ENCODE assay signal across 8 cellular contexts in genomic region chrX:43655151-43655676, GRCh38. TPM values are rescaled to one million over a fixed set of nuclear protein-coding genes. Genes with fewer than 3 reads are reported as not detected.
DNase-seq lines count a peak whose midpoint lies in the region; FAIRE-seq and TF ChIP-seq lines count a peak whose summit lies in the region.

No MANE protein-coding gene starts in this region.

- H3K36me3 ChIP-seq in HUES48 (ENCODE audit: control insufficient read depth, insufficient read depth, low read length), result no peaks in the 10 kb centered on the region

- no peak overlapping the region for H3K27ac ChIP-seq in HUES48 (ENCODE audit: low read depth, low read length)
- H3K27ac ChIP-seq in epithelial cell of prostate, result peak overlapping the region; percentile 75
- peak overlapping the region; percentile 71 for H3K27ac ChIP-seq in substantia nigra (ENCODE audit: low read depth, low read length, poor library complexity, severe bottlenecking)

- H3K9ac ChIP-seq in HUES48 (ENCODE audit: low read depth, low read length), result no peak overlapping the region

- no peaks in the 10 kb centered on the region for H3K9me3 ChIP-seq in HUES48 (ENCODE audit: control insufficient read depth, insufficient read depth, low read length)
- no peaks in the 10 kb centered on the region for H3K9me3 ChIP-seq in mononuclear cell (ENCODE audit: low read depth, low read length)

- POLR2A ChIA-PET in GM10248 (lab: Yijun Ruan, JAX), result no interaction called here

- TF ChIP-seq CTCF in GM10248 (IDR thresholded peaks at IDR 0.05; ENCODE audit: control extremely low read depth, extremely low read depth, low read depth, missing control alignments), result no peak

- H3K4me1 ChIP-seq in HUES48 (ENCODE audit: control insufficient read depth, insufficient read depth, low read length) (no peaks in the 10 kb centered on the region), mononuclear cell (ENCODE audit: insufficient read depth, low read length) (peaks cover 9% of the 10 kb centered on the region)

- FAIRE-seq in frontal cortex (lab: Jason Lieb, UNC), result no peak

- peaks cover 24% of the 10 kb centered on the region for H3K27me3 ChIP-seq in HUES48 (ENCODE audit: control insufficient read depth, insufficient read depth, low read length)
- peaks cover 2% of the 10 kb centered on the region for H3K27me3 ChIP-seq in mononuclear cell (ENCODE audit: insufficient read depth, low read length)

- CTCF ChIA-PET in GM10248 (lab: Yijun Ruan, JAX), result no interaction called here

- DNase-seq in GM10248 (ENCODE audit: extremely low spot score) (peak; percentile 8), epithelial cell of prostate (ENCODE audit: low read depth, low spot score) (no peak), substantia nigra (lab: John Stamatoyannopoulos, UW) (peak in 26 of 49 donors; percentile 0 to 61 (median 16)), frontal cortex (ENCODE audit: low spot score in 2 of 2) (no peak), HPDE6-E6E7 (ENCODE audit: extremely low spot score) (no peak)
- peak; percentile 17 to 32 for DNase-seq in activated CD4-positive, alpha-beta T cell treated with anti-CD3 and anti-CD28 coated beads, Interleukin-2, amount 50 U/mL, for 48 hours

- H3K4me3 ChIP-seq in HUES48 (ENCODE audit: low read depth, low read length) (peak overlapping the region; percentile 65), mononuclear cell (ENCODE audit: low read length) (peak overlapping the region; percentile 42)

RNA-seq across cellular contexts. Expression of gene MAOA, which starts 0.9 kb away (rescaled TPM):
- total RNA-seq in mononuclear cell, result 0.31 TPM
- 13.5 TPM for total RNA-seq in frontal cortex

Comparison
In these comparisons a context has a peak if more than half of its experiments do, and no peak if none do; other contexts are left out.
1. DNase-seq: peak in GM10248 (single experiment), activated CD4-positive, alpha-beta T cell treated with anti-CD3 and anti-CD28 coated beads, Interleukin-2, amount 50 U/mL, for 48 hours (2 of 2) and substantia nigra (26 of 49); none in epithelial cell of prostate (single experiment), frontal cortex (0 of 2) and HPDE6-E6E7 (single experiment).
2. RNA of gene MAOA, which starts 0.9 kb away (total RNA-seq): 13.5 TPM in frontal cortex (single experiment); 0.31 TPM in mononuclear cell (single experiment); every median in the first group is over 10 times any median in the second.